Comparison of ENCODE assay signal across 15 cellular contexts in genomic region chr7:8564296-8564695, GRCh38.
"Had no signal": no experiment of that assay in that cellular context is flagged by ENCODE, and none has a peak within 500 bp of the region (broad histone marks: within the 10 kb centered on the region; RNA-seq: fewer than 3 reads in every experiment).

No MANE protein-coding gene starts in this region.

- H3K4me1 Mint-ChIP-seq: natural killer cell; stimulated activated naive CD8-positive, alpha-beta T cell treated with anti-CD3 and anti-CD28 coated beads, Interleukin-15, amount 100 ng/mL, for 72 hours had no signal

- H3K4me3 Mint-ChIP-seq: activated naive CD4-positive, alpha-beta T cell treated with anti-CD3 and anti-CD28 coated beads for 36 hours; activated T-cell treated with anti-CD3 and anti-CD28 coated beads, Interleukin-2, amount 50 U/mL, for 4 hours; natural killer cell; stimulated activated naive CD8-positive, alpha-beta T cell treated with anti-CD3 and anti-CD28 coated beads, Interleukin-15, amount 100 ng/mL, for 72 hours had no signal

- ATAC-seq: activated T-cell treated with anti-CD3 and anti-CD28 coated beads, Interleukin-2, amount 50 U/mL, for 4 hours; body of pancreas; left colon; natural killer cell; sciatic nerve; stimulated activated naive CD8-positive, alpha-beta T cell treated with anti-CD3 and anti-CD28 coated beads, Interleukin-15, amount 100 ng/mL, for 72 hours had no signal

- H3K36me3 Mint-ChIP-seq: natural killer cell had no signal

- H3K27me3 Mint-ChIP-seq: stimulated activated naive CD8-positive, alpha-beta T cell treated with anti-CD3 and anti-CD28 coated beads, Interleukin-15, amount 100 ng/mL, for 72 hours had no signal

- DNase-seq: activated CD4-positive, alpha-beta T cell treated with anti-CD3 and anti-CD28 coated beads, Interleukin-2, amount 50 U/mL, for 1 hour; activated CD4-positive, CD25-positive, alpha-beta regulatory T cell treated with anti-CD3 and anti-CD28 coated beads, Interleukin-2, amount 50 U/mL, for 72 hours; activated CD8-positive, alpha-beta memory T cell treated with anti-CD3 and anti-CD28 coated beads, Interleukin-2, amount 50 U/mL, for 4 hours; activated naive CD4-positive, alpha-beta T cell treated with anti-CD3 and anti-CD28 coated beads for 36 hours; activated T-cell treated with anti-CD3 and anti-CD28 coated beads, Interleukin-2, amount 50 U/mL, for 4 hours; body of pancreas; foreskin fibroblast; hippocampal formation; left colon; natural killer cell; stimulated activated CD4-positive, alpha-beta T cell treated with anti-CD3 and anti-CD28 coated beads, Interleukin-4, amount 100 ng/mL, for 1 hour; stimulated activated naive CD8-positive, alpha-beta T cell treated with anti-CD3 and anti-CD28 coated beads, Interleukin-15, amount 100 ng/mL, for 72 hours; transverse colon; uterus had no signal

- H3K27ac Mint-ChIP-seq: activated naive CD4-positive, alpha-beta T cell treated with anti-CD3 and anti-CD28 coated beads for 36 hours; natural killer cell; stimulated activated naive CD8-positive, alpha-beta T cell treated with anti-CD3 and anti-CD28 coated beads, Interleukin-15, amount 100 ng/mL, for 72 hours had no signal

- H3K9me3 Mint-ChIP-seq: activated naive CD4-positive, alpha-beta T cell treated with anti-CD3 and anti-CD28 coated beads for 36 hours; activated T-cell treated with anti-CD3 and anti-CD28 coated beads, Interleukin-2, amount 50 U/mL, for 4 hours; stimulated activated naive CD8-positive, alpha-beta T cell treated with anti-CD3 and anti-CD28 coated beads, Interleukin-15, amount 100 ng/mL, for 72 hours had no signal
